21 cellular contexts compared by ENCODE assay signal in the genomic region with DNA sequence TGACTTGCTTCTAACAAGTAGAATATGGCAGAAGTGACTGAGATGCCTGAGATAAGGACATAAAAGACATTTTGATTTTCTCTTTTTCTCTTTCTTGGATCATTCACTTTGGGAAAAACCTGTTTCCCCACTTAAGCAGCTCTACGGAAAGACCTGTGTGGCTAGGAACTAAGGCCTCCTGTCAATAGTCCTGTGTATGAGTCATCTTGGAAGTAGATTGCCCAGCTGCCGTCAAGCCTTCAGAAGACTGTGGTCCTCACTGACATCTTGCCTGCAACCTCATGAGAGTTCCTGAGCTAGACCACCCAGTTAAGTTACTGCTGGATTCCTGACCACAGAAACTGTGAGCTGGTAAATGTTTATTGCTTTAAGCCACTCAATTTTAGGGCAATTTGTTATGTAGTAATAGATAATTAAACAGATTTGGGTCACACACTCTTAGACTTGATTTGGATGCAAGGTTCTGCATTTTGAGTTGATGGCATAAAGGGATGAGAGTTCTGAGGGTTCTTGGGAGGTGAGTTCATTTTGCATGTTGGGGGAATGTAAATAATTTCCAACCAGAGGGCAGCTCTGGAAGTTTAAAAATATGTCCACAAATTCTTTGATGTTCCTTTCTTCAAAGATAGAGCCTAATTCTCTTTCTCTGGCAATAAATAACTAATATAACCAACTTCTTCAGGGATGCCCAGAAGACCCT.
DNase-seq lines count a peak whose midpoint lies in the region; ATAC-seq and TF ChIP-seq lines count a peak whose summit lies in the region.
"Had no signal": no experiment of that assay in that cellular context is flagged by ENCODE, and none has a peak within 500 bp of the region (broad histone marks: within the 10 kb centered on the region; RNA-seq: fewer than 3 reads in every experiment).

No MANE protein-coding gene starts in this region.

- no TSS peak for BruUV-seq in Calu3 (replicated peaks; lab: Mats Ljungman, UMichigan)

- H2BK5ac ChIP-seq in mesendoderm (ENCODE audit: low read length) = no peak overlapping the region

- no peak for TF ChIP-seq CTCF in Calu3 (IDR thresholded peaks at IDR 0.05; ENCODE audit: unreplicated experiment)
- TF ChIP-seq CTCF in RWPE2 (IDR thresholded peaks at IDR 0.05; ENCODE audit: poor library complexity, severe bottlenecking) = no peak
- TF ChIP-seq CTCF in foreskin fibroblast (IDR thresholded peaks at IDR 0.05; ENCODE audit: low read depth, low read length) = no peak

- no peaks in the 10 kb centered on the region for H3K9me3 Mint-ChIP-seq in Calu3 (ENCODE audit: low read depth, unreplicated experiment)

- H3K79me2 ChIP-seq in mesendoderm (ENCODE audit: control insufficient read depth, insufficient read depth, low read length) = no peaks in the 10 kb centered on the region

- no peak overlapping the region for H2AK5ac ChIP-seq in mesendoderm (ENCODE audit: low read length)

- no peak overlapping the region for H2BK120ac ChIP-seq in mesendoderm (ENCODE audit: low read depth, low read length)

- H3K4me3 ChIP-seq in RWPE2 (ENCODE audit: severe bottlenecking) (no peak overlapping the region), mesendoderm (ENCODE audit: low read length) (no peak overlapping the region), foreskin fibroblast (ENCODE audit: low read depth in 1 of 2, low read length in 2 of 2) (no peak overlapping the region)
- H3K4me3 ChIP-seq: adrenal gland, left ventricle myocardium inferior, sigmoid colon had no signal

- H4K5ac ChIP-seq in mesendoderm (ENCODE audit: low read length) = no peak overlapping the region

- H3K4me2 ChIP-seq in mesendoderm (ENCODE audit: low read length) = no peak overlapping the region

- no peak overlapping the region for H4K8ac ChIP-seq in mesendoderm (ENCODE audit: low read depth, low read length)

- no peaks in the 10 kb centered on the region for H3K36me3 Mint-ChIP-seq in Calu3 (ENCODE audit: insufficient read depth, unreplicated experiment)
- H3K36me3 Mint-ChIP-seq: T-cell had no signal

- no peak overlapping the region for H3K4me3 Mint-ChIP-seq in Calu3 (ENCODE audit: low read depth, unreplicated experiment)
- H3K4me3 Mint-ChIP-seq: nephron progenitor cell, T-cell had no signal

- no peak overlapping the region for H3K27ac Mint-ChIP-seq in Calu3 (ENCODE audit: unreplicated experiment)
- H3K27ac Mint-ChIP-seq: nephron progenitor cell, T-cell had no signal

- no CpG with 5 or more reads among the region's 2 CpGs for WGBS in mesendoderm (ENCODE audit: extremely low coverage, insufficient coverage, low lambda C conversion rate)

- ATAC-seq in RWPE2 (ENCODE audit: low read depth) (peak; percentile 55), left cardiac atrium (no peak)
- ATAC-seq: T-cell had no signal

- H3K4me1 ChIP-seq in RWPE2 (ENCODE audit: insufficient read depth, poor library complexity, severe bottlenecking) = peaks cover 13% of the 10 kb centered on the region
- no peaks in the 10 kb centered on the region for H3K4me1 ChIP-seq in mesendoderm (ENCODE audit: control insufficient read depth, low read depth, low read length)
- H3K4me1 ChIP-seq: adrenal gland, left ventricle myocardium inferior had no signal

- H3K36me3 ChIP-seq in RWPE2 (ENCODE audit: low read depth) = no peaks in the 10 kb centered on the region
- no peaks in the 10 kb centered on the region for H3K36me3 ChIP-seq in mesendoderm (ENCODE audit: control insufficient read depth, insufficient read depth, low read length)
- H3K36me3 ChIP-seq: adrenal gland, left ventricle myocardium inferior, sigmoid colon had no signal

- H3K4me1 Mint-ChIP-seq in Calu3 (ENCODE audit: low read depth, unreplicated experiment) = peaks cover 13% of the 10 kb centered on the region
- H3K4me1 Mint-ChIP-seq: nephron progenitor cell, T-cell had no signal

- H3K56ac ChIP-seq in mesendoderm (ENCODE audit: low read length) = no peak overlapping the region

- no peak overlapping the region for H3K23ac ChIP-seq in mesendoderm (ENCODE audit: low read length)

- CTCF ChIA-PET in Calu3 (lab: Charles Lee) = interaction anchor here (0.6 kb wide), 1 partner anchor 68 kb away, joined by 3 read pairs; no protein-coding TSS in a partner anchor

- no peak overlapping the region for H3K18ac ChIP-seq in mesendoderm (ENCODE audit: low read length)

- DNase-seq in Calu3 (peak; percentile 37), H4 (ENCODE audit: low spot score) (peak; percentile 33), RWPE2 (ENCODE audit: low spot score) (no peak), mesendoderm (peak; percentile 14), foreskin melanocyte (no peak), foreskin fibroblast (no peak), cerebellar nuclear complex (lab: John Stamatoyannopoulos, UW) (no peak), left cardiac atrium (no peak)
- DNase-seq: activated CD4-positive, CD25-positive, alpha-beta regulatory T cell treated with anti-CD3 and anti-CD28 coated beads, Interleukin-2, amount 50 U/mL, for 72 hours; activated gamma-delta T cell treated with Interleukin-2 at 50 U/mL for 16 hours; activated T-cell treated with anti-CD3 and anti-CD28 coated beads, Interleukin-2, amount 50 U/mL, for 1 hour; adrenal gland; GDM1; head of caudate nucleus; left ventricle myocardium inferior; midbrain; NCI-H1417; NCI-H510A treated with DMSO at 0.1 percent for 48 hours; nephron progenitor cell; sigmoid colon; T-cell had no signal

- intact Hi-C loops in Calu3 (cut with micrococcal nuclease; ENCODE audit: unreplicated experiment) = loop anchor here (2.0 kb wide), 1 partner anchor 55 kb away; no protein-coding TSS in a partner anchor
- intact Hi-C loops in left cardiac atrium (cut with DNase I) = no loop called here

- H3K79me1 ChIP-seq in mesendoderm (ENCODE audit: low read length) = no peaks in the 10 kb centered on the region

- no peak overlapping the region for H3K27ac ChIP-seq in RWPE2 (ENCODE audit: poor library complexity, severe bottlenecking)
- no peak overlapping the region for H3K27ac ChIP-seq in mesendoderm (ENCODE audit: low read depth, low read length)
- H3K27ac ChIP-seq: adrenal gland, left ventricle myocardium inferior, sigmoid colon had no signal

- H3K27me3 ChIP-seq in RWPE2 (ENCODE audit: insufficient read depth, poor library complexity, severe bottlenecking) (no peaks in the 10 kb centered on the region), mesendoderm (ENCODE audit: insufficient read depth, low read length, poor library complexity) (no peaks in the 10 kb centered on the region)
- H3K27me3 ChIP-seq: adrenal gland, sigmoid colon had no signal

- H3K4ac ChIP-seq in mesendoderm (ENCODE audit: low read depth, low read length) = no peak overlapping the region

- H3K9me3 ChIP-seq in RWPE2 (ENCODE audit: severe bottlenecking) = no peaks in the 10 kb centered on the region
- H3K9me3 ChIP-seq: adrenal gland, left ventricle myocardium inferior, sigmoid colon had no signal

- H2BK15ac ChIP-seq in mesendoderm (replicated peaks; ENCODE audit: low read depth) = no peak overlapping the region

- H3K9ac ChIP-seq in mesendoderm (ENCODE audit: low read length) = no peak overlapping the region

- no peaks in the 10 kb centered on the region for H3K27me3 Mint-ChIP-seq in Calu3 (ENCODE audit: unreplicated experiment)

Comparison
In these comparisons a context has a peak if more than half of its experiments do, and no peak if none do; other contexts are left out.
1. DNase-seq: peak in Calu3 (single experiment), H4 (single experiment) and mesendoderm (single experiment); none in RWPE2 (single experiment), foreskin melanocyte (single experiment), foreskin fibroblast (0 of 2), cerebellar nuclear complex (0 of 2) and left cardiac atrium (single experiment).